Comparison of ENCODE assay signal across 2 cellular contexts in genomic region chr12:113899042-113899843, GRCh38.
TF ChIP-seq lines count a peak whose summit lies in the region.

No MANE protein-coding gene starts in this region.

TF ChIP-seq in IMR-90, 13 proteins besides CTCF, POLR2A, EP300 and RAD21 (continued from another document):
- no peak for TF ChIP-seq RCOR1 (IDR thresholded peaks at IDR 0.05; ENCODE audit: insufficient replicate concordance, low read length)
- TF ChIP-seq MXI1 (IDR thresholded peaks at IDR 0.05; ENCODE audit: borderline replicate concordance, low read depth, low read length), result no peak
- TF ChIP-seq USF2 (IDR thresholded peaks at IDR 0.05; ENCODE audit: low read depth, low read length), result no peak
- no peak for TF ChIP-seq RFX5 (IDR thresholded peaks at IDR 0.05; ENCODE audit: low read depth, low read length)

TF ChIP-seq in GM12878, 131 proteins besides CTCF, POLR2A, EP300 and RAD21 (continued from another document):
- TF ChIP-seq CUX1 (IDR thresholded peaks at IDR 0.05; ENCODE audit: insufficient replicate concordance, low read depth, low read length) (no peak), E2F4 (IDR thresholded peaks at IDR 0.05; ENCODE audit: low read depth, low read length) (no peak), ZBTB40 (IDR thresholded peaks at IDR 0.05; ENCODE audit: borderline replicate concordance) (no peak), ATF3 (IDR thresholded peaks at IDR 0.05; ENCODE audit: borderline replicate concordance, extremely low read depth, low read depth, low read length) (no peak), MTA2 (IDR thresholded peaks at IDR 0.05; ENCODE audit: low read depth) (no peak), ETV6 (conservative IDR thresholded peaks at IDR 0.05 in 1 of 2, IDR thresholded peaks at IDR 0.05 in 1 of 2; ENCODE audit: borderline replicate concordance in 1 of 2, low read depth in 1 of 2) (no peak), POLR2AphosphoS2 (IDR thresholded peaks at IDR 0.05; ENCODE audit: low read depth, low read length) (no peak)
